Comparison of ENCODE assay signal across 8 cellular contexts in genomic region chr2:121736140-121736461, GRCh38. TPM values are rescaled to one million over a fixed set of nuclear protein-coding genes. Genes with fewer than 3 reads are reported as not detected.
DNase-seq lines count a peak whose midpoint lies in the region; ATAC-seq, FAIRE-seq and TF ChIP-seq lines count a peak whose summit lies in the region.

No MANE protein-coding gene starts in this region.

- H3K4me1 Mint-ChIP-seq in activated CD4-positive, alpha-beta T cell treated with anti-CD3 and anti-CD28 coated beads for 36 hours, result peaks cover 46% of the 10 kb centered on the region
- peaks cover 19% of the 10 kb centered on the region for H3K4me1 Mint-ChIP-seq in activated T-helper 17 cell treated with anti-CD3 and anti-CD28 coated beads, Interleukin-2, amount 50 U/mL, for 72 hours

- no peaks in the 10 kb centered on the region for H4K20me1 ChIP-seq in keratinocyte (ENCODE audit: control insufficient read depth, extremely low read depth, insufficient read depth, low read length)

- dilution Hi-C loops in keratinocyte (cut with MboI; ENCODE audit: extremely low pct_ligation_motif_present, low sequenced_read_pairs), result no loop called here

- peak overlapping the region; percentile 80 to 100 (median 100) for H3K4me3 ChIP-seq in keratinocyte (ENCODE audit: control insufficient read depth in 2 of 3, extremely low read depth in 1 of 3, insufficient read depth in 2 of 3, low read depth in 1 of 3, low read length in 3 of 3)

- H3K36me3 ChIP-seq in keratinocyte (ENCODE audit: control insufficient read depth in 2 of 2, extremely low read depth in 1 of 2, insufficient read depth in 2 of 2, low read length in 2 of 2), result peaks cover 13 to 18% of the 10 kb centered on the region in 2 experiments

- peak overlapping the region; percentile 83 for H3K4me3 Mint-ChIP-seq in activated CD4-positive, alpha-beta T cell treated with anti-CD3 and anti-CD28 coated beads for 36 hours
- peak overlapping the region; percentile 86 for H3K4me3 Mint-ChIP-seq in activated T-helper 17 cell treated with anti-CD3 and anti-CD28 coated beads, Interleukin-2, amount 50 U/mL, for 72 hours

- peaks cover 10% of the 10 kb centered on the region for H3K4me1 ChIP-seq in keratinocyte (ENCODE audit: control insufficient read depth, extremely low read depth, insufficient read depth, low read length)

- peaks cover 40% of the 10 kb centered on the region for H3K36me3 Mint-ChIP-seq in activated CD4-positive, alpha-beta T cell treated with anti-CD3 and anti-CD28 coated beads for 36 hours (ENCODE audit: low read depth)
- peaks cover 56% of the 10 kb centered on the region for H3K36me3 Mint-ChIP-seq in activated T-helper 17 cell treated with anti-CD3 and anti-CD28 coated beads, Interleukin-2, amount 50 U/mL, for 72 hours (ENCODE audit: low read depth)

- H3K9me3 Mint-ChIP-seq in activated CD4-positive, alpha-beta T cell treated with anti-CD3 and anti-CD28 coated beads for 36 hours (ENCODE audit: low read depth), result no peaks in the 10 kb centered on the region
- no peaks in the 10 kb centered on the region for H3K9me3 Mint-ChIP-seq in activated T-helper 17 cell treated with anti-CD3 and anti-CD28 coated beads, Interleukin-2, amount 50 U/mL, for 72 hours

- H3K9ac ChIP-seq in keratinocyte (ENCODE audit: control insufficient read depth, extremely low read depth, insufficient read depth, low read length), result peak overlapping the region; percentile 95

- H3K9me1 ChIP-seq in keratinocyte (ENCODE audit: control insufficient read depth, extremely low read depth, insufficient read depth, low read length), result no peaks in the 10 kb centered on the region

- no peak for ATAC-seq in activated CD4-positive, alpha-beta T cell treated with anti-CD3 and anti-CD28 coated beads for 36 hours
- no peak for ATAC-seq in activated T-helper 17 cell treated with anti-CD3 and anti-CD28 coated beads, Interleukin-2, amount 50 U/mL, for 72 hours (replicated peaks)
- no peak for ATAC-seq in GM21737 (IDR thresholded peaks at IDR 0.05; ENCODE audit: unreplicated experiment)

- peak overlapping the region; percentile 93 for H2AFZ ChIP-seq in keratinocyte (ENCODE audit: control insufficient read depth, low read length)

- FAIRE-seq in keratinocyte (lab: Jason Lieb, UNC), result no peak

- TF ChIP-seq CTCF in keratinocyte (optimal IDR thresholded peaks at IDR 0.05 in 1 of 3, IDR thresholded peaks at IDR 0.05 in 1 of 3, conservative IDR thresholded peaks at IDR 0.05 in 1 of 3; ENCODE audit: extremely low read depth in 1 of 3, insufficient read depth in 2 of 3, low read length in 3 of 3), result no peak

- H3K27me3 ChIP-seq in keratinocyte (ENCODE audit: control insufficient read depth, extremely low read depth, insufficient read depth, low read length), result no peaks in the 10 kb centered on the region

- H3K27ac ChIP-seq in keratinocyte (ENCODE audit: control insufficient read depth, insufficient read depth, low read length) (peak overlapping the region; percentile 85), temporal lobe (ENCODE audit: low read depth, low read length) (peak overlapping the region; percentile 51)

- peaks cover 50% of the 10 kb centered on the region for H3K79me2 ChIP-seq in keratinocyte (ENCODE audit: control insufficient read depth, insufficient read depth, low read length)

- peak overlapping the region; percentile 97 for H3K27ac Mint-ChIP-seq in activated CD4-positive, alpha-beta T cell treated with anti-CD3 and anti-CD28 coated beads for 36 hours
- peak overlapping the region; percentile 98 for H3K27ac Mint-ChIP-seq in activated T-helper 17 cell treated with anti-CD3 and anti-CD28 coated beads, Interleukin-2, amount 50 U/mL, for 72 hours

- no peak for DNase-seq in activated CD4-positive, alpha-beta T cell treated with anti-CD3 and anti-CD28 coated beads for 36 hours
- no peak for DNase-seq in activated CD4-positive, alpha-beta T cell treated with anti-CD3 and anti-CD28 coated beads, Interleukin-2, amount 50 U/mL, for 1 hour
- DNase-seq in keratinocyte (ENCODE audit: low read depth, low spot score), result no peak
- no peak for DNase-seq in kidney tubule cell (ENCODE audit: low spot score)
- DNase-seq in GM19240 (ENCODE audit: insufficient read length, low spot score), result no peak

- POLR2A ChIA-PET in activated CD4-positive, alpha-beta T cell treated with anti-CD3 and anti-CD28 coated beads for 36 hours (lab: Charles Lee), result interaction anchor here (0.5 to 2.4 kb wide), 7 partner anchors 10 to 255 kb away, joined by 3 to 42 read pairs (median 3); partner anchors contain the start of genes CLASP1 and RNU4ATAC

- intact Hi-C loops in activated CD4-positive, alpha-beta T cell treated with anti-CD3 and anti-CD28 coated beads for 36 hours (cut with DNase I, micrococcal nuclease), result loop anchor here (1.0 to 5.0 kb wide), 9 partner anchors 14 to 1979 kb away; partner anchors contain the start of genes CLASP1 (in 1 of the 2), PTPN4 (in 1 of the 2), RNU4ATAC (in 1 of the 2) and TSN (in 1 of the 2)

- H3K4me2 ChIP-seq in keratinocyte (ENCODE audit: control insufficient read depth, extremely low read depth, insufficient read depth, low read depth, low read length), result peak overlapping the region; percentile 91

- no peaks in the 10 kb centered on the region for H3K9me3 ChIP-seq in keratinocyte (ENCODE audit: control insufficient read depth, low read depth, low read length)

- H3K27me3 Mint-ChIP-seq in activated CD4-positive, alpha-beta T cell treated with anti-CD3 and anti-CD28 coated beads for 36 hours, result no peaks in the 10 kb centered on the region
- no peaks in the 10 kb centered on the region for H3K27me3 Mint-ChIP-seq in activated T-helper 17 cell treated with anti-CD3 and anti-CD28 coated beads, Interleukin-2, amount 50 U/mL, for 72 hours

- CTCF ChIA-PET in activated CD4-positive, alpha-beta T cell treated with anti-CD3 and anti-CD28 coated beads for 36 hours (lab: Charles Lee), result interaction anchor here (1.0 to 2.8 kb wide), 3 partner anchors 12 to 205 kb away, joined by 4 to 15 read pairs (median 4); partner anchors contain the start of gene RNU4ATAC

RNA-seq across cellular contexts. Expression of gene NIFK, which starts 0.6 kb away (rescaled TPM):
- total RNA-seq in activated CD4-positive, alpha-beta T cell treated with anti-CD3 and anti-CD28 coated beads for 36 hours, result 100 to 1,000 TPM; 148 to 213 TPM
- 100 to 1,000 TPM; 103 to 146 TPM for total RNA-seq in activated T-helper 17 cell treated with anti-CD3 and anti-CD28 coated beads, Interleukin-2, amount 50 U/mL, for 72 hours
- polyA plus RNA-seq in keratinocyte, result 34.8 to 60.4 TPM (median 39.4 TPM) in 3 replicates
- polyA plus RNA-seq in keratinocyte (2011; ENCODE audit: low read depth), result 170 TPM
- polyA plus RNA-seq in keratinocyte (2011; cell fraction: cytosol; rRNA removed), result 38.8 and 56.4 TPM in 2 replicates
- polyA plus RNA-seq in keratinocyte (2011; cell fraction: nucleus; rRNA removed), result 30.4 and 46.2 TPM in 2 replicates
- polyA plus RNA-seq in keratinocyte (2012; ENCODE audit: low replicate concordance), result 69.5 and 73.0 TPM in 2 replicates
- polyA minus RNA-seq in keratinocyte, result 2.9 to 21.7 TPM (median 15.1 TPM) in 3 replicates
- polyA minus RNA-seq in keratinocyte (2011; cell fraction: cytosol; rRNA and poly(A)+ RNA removed), result 19.6 TPM
- 9.9 and 15.2 TPM in 2 replicates for polyA minus RNA-seq in keratinocyte (2011; cell fraction: nucleus; rRNA and poly(A)+ RNA removed)
- 34.9 TPM for total RNA-seq in temporal lobe

RNA-seq across cellular contexts. Expression of gene TSN, which starts 19.4 kb away (rescaled TPM):
- total RNA-seq in activated CD4-positive, alpha-beta T cell treated with anti-CD3 and anti-CD28 coated beads for 36 hours, result 10 to 100 TPM; 44.0 to 71.2 TPM
- total RNA-seq in activated T-helper 17 cell treated with anti-CD3 and anti-CD28 coated beads, Interleukin-2, amount 50 U/mL, for 72 hours, result 10 to 100 TPM; 33.7 to 80.7 TPM
- polyA plus RNA-seq in keratinocyte, result 45.0 to 78.4 TPM (median 53.2 TPM) in 3 replicates
- polyA plus RNA-seq in keratinocyte (2011; ENCODE audit: low read depth), result 23.3 TPM
- polyA plus RNA-seq in keratinocyte (2011; cell fraction: cytosol; rRNA removed), result 44.4 and 63.6 TPM in 2 replicates
- polyA plus RNA-seq in keratinocyte (2011; cell fraction: nucleus; rRNA removed), result 40.4 and 47.5 TPM in 2 replicates
- 34.4 and 40.6 TPM in 2 replicates for polyA plus RNA-seq in keratinocyte (2012; ENCODE audit: low replicate concordance)
- polyA minus RNA-seq in keratinocyte, result 36.6 to 52.0 TPM (median 51.4 TPM) in 3 replicates
- polyA minus RNA-seq in keratinocyte (2011; cell fraction: cytosol; rRNA and poly(A)+ RNA removed), result 35.3 TPM
- 19.1 and 28.1 TPM in 2 replicates for polyA minus RNA-seq in keratinocyte (2011; cell fraction: nucleus; rRNA and poly(A)+ RNA removed)
- total RNA-seq in temporal lobe, result 48.4 TPM
